Comparison of ENCODE assay signal across 19 cellular contexts in the genomic region with DNA sequence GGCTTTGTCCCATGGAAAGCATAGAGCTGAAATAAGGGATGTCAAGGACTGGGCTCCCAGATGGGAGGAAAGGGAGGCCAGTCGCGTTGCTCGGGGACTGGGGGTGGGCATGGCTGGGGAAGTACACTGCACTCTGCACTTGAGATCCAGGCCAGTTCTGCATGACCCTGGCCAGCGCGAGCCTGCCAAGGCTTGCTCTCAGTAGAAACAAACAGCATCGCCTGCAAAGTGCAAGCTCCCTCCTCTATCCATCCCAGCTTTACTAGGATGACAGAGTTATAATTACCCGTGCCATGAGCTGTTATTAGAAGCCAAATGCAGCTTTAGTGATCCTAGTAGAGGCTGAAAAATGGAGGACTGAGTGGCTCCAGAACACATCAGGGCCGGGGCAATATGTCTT. TPM values are rescaled to one million over a fixed set of nuclear protein-coding genes. Genes with fewer than 3 reads are reported as not detected.
DNase-seq lines count a peak whose midpoint lies in the region; ATAC-seq and TF ChIP-seq lines count a peak whose summit lies in the region.
"Had no signal": no experiment of that assay in that cellular context is flagged by ENCODE, and none has a peak within 500 bp of the region (broad histone marks: within the 10 kb centered on the region; RNA-seq: fewer than 3 reads in every experiment).

No MANE protein-coding gene starts in this region.

- in situ Hi-C loops in transverse colon (cut with MboI; ENCODE audit: low pct_ligation_motif_present in 1 of 4, low pct_unique_long_range_greater_than_20kb in 1 of 4, low sequenced_read_pairs in 3 of 4) = no loop called here

- no peaks in the 10 kb centered on the region for H3K27me3 ChIP-seq in ascending aorta
- no peaks in the 10 kb centered on the region for H3K27me3 ChIP-seq in cardiac muscle cell
- no peaks in the 10 kb centered on the region for H3K27me3 ChIP-seq in ovary
- H3K27me3 ChIP-seq in transverse colon = no peaks in the 10 kb centered on the region
- H3K27me3 ChIP-seq: brain microvascular endothelial cell had no signal

- H3K4me1 ChIP-seq in ascending aorta (peaks cover 4 to 26% of the 10 kb centered on the region in 2 donors), cardiac muscle cell (ENCODE audit: low read depth) (peaks cover 35% of the 10 kb centered on the region), ovary (ENCODE audit: insufficient read depth) (peaks cover 11% of the 10 kb centered on the region), transverse colon (peaks cover 17 to 52% (median 24%) of the 10 kb centered on the region in 4 donors), mucosa of descending colon (ENCODE audit: low read depth) (peaks cover 10% of the 10 kb centered on the region)

- no peak for ATAC-seq in mucosa of descending colon
- ATAC-seq: activated T-cell treated with anti-CD3 and anti-CD28 coated beads, Interleukin-2, amount 50 U/mL, for 4 hours; HCT116; natural killer cell treated with Interleukin-12 subunit alpha and Interleukin-12 subunit beta and Interleukin-15 and Interleukin-18, amount 100 ng/mL, for 72 hours had no signal

- intact Hi-C loops in ascending aorta (cut with DNase I) = no loop called here
- intact Hi-C loops in ovary (cut with DNase I) = no loop called here
- intact Hi-C loops in transverse colon (cut with DNase I; ENCODE audit: low total_unique reads) = loop anchor here (10.0 kb wide), 1 partner anchor 47 kb away; the partner anchor contains the start of gene PDCD4
- intact Hi-C loops in mucosa of descending colon (cut with DNase I, micrococcal nuclease) = loop anchor here in 1 of 2 donors (10.0 kb wide), 1 partner anchor 47 kb away; the partner anchor contains the start of gene PDCD4

- TF ChIP-seq POLR2A in ovary (IDR thresholded peaks at IDR 0.05) = no peak
- no peak for TF ChIP-seq POLR2A in transverse colon (IDR thresholded peaks at IDR 0.05)

- TF ChIP-seq EP300 in ovary (IDR thresholded peaks at IDR 0.05) (no peak), transverse colon (IDR thresholded peaks at IDR 0.05; ENCODE audit: low read depth) (no peak)

- H3K4me3 ChIP-seq in ascending aorta (no peak overlapping the region), cardiac muscle cell (no peak overlapping the region), ovary (no peak overlapping the region), transverse colon (no peak overlapping the region), mucosa of descending colon (no peak overlapping the region)

- TF ChIP-seq CTCF in ascending aorta (IDR thresholded peaks at IDR 0.05) (no peak), cardiac muscle cell (IDR thresholded peaks at IDR 0.05; ENCODE audit: low read depth, low read length) (no peak), ovary (IDR thresholded peaks at IDR 0.05) (no peak), transverse colon (IDR thresholded peaks at IDR 0.05) (no peak), mucosa of descending colon (IDR thresholded peaks at IDR 0.05) (no peak)

- DNase-seq in ascending aorta (ENCODE audit: low spot score in 2 of 2) (no peak), cardiac muscle cell (ENCODE audit: low read depth in 1 of 2, low spot score in 1 of 2) (peak in 1 of 2 donors; percentile 18), ovary (peak; percentile 45 to 72 (median 58)), transverse colon (no peak), mucosa of descending colon (no peak)
- no peak for DNase-seq in activated CD4-positive, alpha-beta T cell treated with anti-CD3 and anti-CD28 coated beads for 48 hours
- DNase-seq in stimulated activated CD4-positive, alpha-beta T cell treated with anti-CD3 and anti-CD28 coated beads, Interleukin-1b, Interleukin-23, amount 100 ng/mL, for 48 hours = no peak
- DNase-seq: activated CD4-positive, alpha-beta memory T cell treated with anti-CD3 and anti-CD28 coated beads for 36 hours; activated T-cell treated with anti-CD3 and anti-CD28 coated beads, Interleukin-2, amount 50 U/mL, for 4 hours; AML-193; brain microvascular endothelial cell; islet precursor cell; NCI-H1694; NK-92 treated with Interleukin-12 subunit alpha and Interleukin-12 subunit beta, amount 100 ng/mL, for 24 hours; stimulated activated naive CD4-positive, alpha-beta T cell treated with Interleukin-2 at 50 U/mL for 16 hours; T-helper 1 cell; WERI-Rb-1 had no signal

- H3K9me3 ChIP-seq in ascending aorta (no peaks in the 10 kb centered on the region), cardiac muscle cell (ENCODE audit: low read depth) (no peaks in the 10 kb centered on the region), ovary (no peaks in the 10 kb centered on the region), transverse colon (no peaks in the 10 kb centered on the region), mucosa of descending colon (no peaks in the 10 kb centered on the region)

- WGBS in ovary, 3 donors = 14 to 22% (median 15%) methylated on average over 8 of the region's 8 CpGs
- 53% methylated on average over 7 of the region's 8 CpGs; no CpG with 5 or more reads in 1 of the 2 donors for WGBS in transverse colon (ENCODE audit: low coverage in 1 of 2), 2 donors

- H3K27ac ChIP-seq in ascending aorta (peak overlapping the region; percentile 76 to 82), cardiac muscle cell (peak overlapping the region; percentile 40), ovary (peak overlapping the region in 1 of 2 donors; percentile 69), transverse colon (peak overlapping the region; percentile 25 to 87 (median 80))
- H3K27ac ChIP-seq: brain microvascular endothelial cell, WERI-Rb-1 had no signal

- H3K36me3 ChIP-seq in ascending aorta (peaks cover 5 to 9% of the 10 kb centered on the region in 2 donors), cardiac muscle cell (peaks cover 6% of the 10 kb centered on the region), ovary (no peaks in the 10 kb centered on the region), transverse colon (no peaks in the 10 kb centered on the region), mucosa of descending colon (ENCODE audit: low read depth) (no peaks in the 10 kb centered on the region)
- H3K36me3 ChIP-seq: brain microvascular endothelial cell, WERI-Rb-1 had no signal

RNA-seq across cellular contexts. Expression of gene PDCD4, which starts 43.9 kb away (rescaled TPM):
- total RNA-seq in ascending aorta (10.3 TPM), cardiac muscle cell (54.0 and 84.9 TPM in 2 replicates), ovary (100 to 1,000 TPM; 103 to 399 (median 185) TPM), transverse colon (100 to 1,000 TPM in 3 of 4 donors, 10 to 100 TPM in 1; 98.3 to 724 (median 511) TPM), mucosa of descending colon (100 to 1,000 TPM; 290 to 605 (median 528) TPM)
- polyA plus RNA-seq in cardiac muscle cell (98.7 and 160 TPM in 2 replicates), ovary (100 to 1,000 TPM; 136 to 209 TPM)

Comparison
In these comparisons a context has a peak if more than half of its experiments do, and no peak if none do; other contexts are left out.
1. DNase-seq: peak in ovary (5 of 5); none in ascending aorta (0 of 2), transverse colon (single experiment), mucosa of descending colon (0 of 3), activated CD4-positive, alpha-beta T cell treated with anti-CD3 and anti-CD28 coated beads for 48 hours (single experiment) and stimulated activated CD4-positive, alpha-beta T cell treated with anti-CD3 and anti-CD28 coated beads, Interleukin-1b, Interleukin-23, amount 100 ng/mL, for 48 hours (single experiment).